ENCODE assay signal across 13 cellular contexts in the genomic region with DNA sequence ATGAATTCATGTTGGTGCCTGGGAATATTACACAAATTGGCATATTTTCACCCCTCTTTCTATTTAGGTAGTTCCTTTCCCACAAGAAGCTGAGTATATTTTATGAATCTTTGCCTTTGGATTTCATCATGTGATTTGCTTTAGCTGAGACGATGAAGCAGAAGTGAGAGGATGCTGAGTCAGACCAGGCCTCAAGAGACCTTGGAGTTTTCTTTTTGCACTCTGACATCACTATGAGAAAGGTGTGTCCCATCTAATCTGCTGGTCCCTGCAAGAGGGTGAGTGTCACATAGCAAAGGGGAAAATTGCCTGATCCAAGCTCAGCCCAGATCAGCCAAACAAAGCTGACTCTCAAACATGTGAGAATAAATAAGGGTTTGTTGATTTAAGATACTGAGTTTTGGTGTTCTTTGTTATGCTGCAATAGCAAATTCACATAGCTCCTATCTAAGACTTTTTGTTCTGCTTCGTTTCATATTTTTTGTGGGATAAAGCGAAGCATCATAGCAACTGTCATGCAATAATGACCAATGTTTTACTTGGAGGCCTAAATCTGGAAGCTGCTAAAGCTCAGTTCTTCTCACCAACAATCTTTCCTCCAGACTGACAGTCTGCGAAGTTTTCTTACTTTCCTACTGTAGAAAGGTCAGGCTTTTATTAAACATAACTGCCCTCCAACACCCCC.
DNase-seq lines count a peak whose midpoint lies in the region; ATAC-seq, FAIRE-seq and TF ChIP-seq lines count a peak whose summit lies in the region.
"Had no signal": no experiment of that assay in that cellular context is flagged by ENCODE, and none has a peak within 500 bp of the region (broad histone marks: within the 10 kb centered on the region; RNA-seq: fewer than 3 reads in every experiment).

No MANE protein-coding gene starts in this region.

- WGBS in trophoblast cell (ENCODE audit: extremely low coverage, insufficient coverage, insufficient read length): no CpG with 5 or more reads among the region's 4 CpGs

- no peak overlapping the region for H2BK5ac ChIP-seq in trophoblast cell (ENCODE audit: low read depth, low read length, poor library complexity)

- ATAC-seq in Right ventricle myocardium inferior (peak; percentile 79), HG02571 (IDR thresholded peaks at IDR 0.05; ENCODE audit: unreplicated experiment) (no peak)

- H3K27me3 ChIP-seq in colonic mucosa (no peaks in the 10 kb centered on the region), trophoblast cell (ENCODE audit: insufficient read depth, low read length) (no peaks in the 10 kb centered on the region)
- H3K27me3 ChIP-seq: tibial nerve had no signal

- H3K4ac ChIP-seq in trophoblast cell (ENCODE audit: low read depth, low read length): no peak overlapping the region

- H2BK12ac ChIP-seq in trophoblast cell (ENCODE audit: low read length): no peak overlapping the region

- H3K79me1 ChIP-seq in trophoblast cell (ENCODE audit: low read length): no peaks in the 10 kb centered on the region

- no peak overlapping the region for H2BK120ac ChIP-seq in trophoblast cell (ENCODE audit: insufficient read depth, low read length, poor library complexity)

- H3K79me2 ChIP-seq in trophoblast cell (ENCODE audit: control insufficient read depth, insufficient read depth, low read length, poor library complexity): no peaks in the 10 kb centered on the region

- H3K18ac ChIP-seq in trophoblast cell (ENCODE audit: low read length): no peak overlapping the region

- H4K91ac ChIP-seq in trophoblast cell (ENCODE audit: low read depth, low read length): no peak overlapping the region

- no peak overlapping the region for H4K12ac ChIP-seq in trophoblast cell (ENCODE audit: low read depth, low read length)

- H3K4me3 ChIP-seq in epithelial cell of esophagus (ENCODE audit: low read length) (no peak overlapping the region), colonic mucosa (no peak overlapping the region), trophoblast cell (ENCODE audit: low read depth, low read length) (no peak overlapping the region)
- H3K4me3 ChIP-seq: tibial nerve had no signal

- no peak overlapping the region for H3K4me2 ChIP-seq in trophoblast cell (ENCODE audit: low read length)

- H2AFZ ChIP-seq in trophoblast cell (ENCODE audit: insufficient read depth, low read length, poor library complexity): no peak overlapping the region

- H3K9ac ChIP-seq in colonic mucosa (ENCODE audit: low read depth in 2 of 2, low read length in 2 of 2) (no peak overlapping the region), trophoblast cell (ENCODE audit: low read length) (no peak overlapping the region)

- TF ChIP-seq CTCF in epithelial cell of esophagus (IDR thresholded peaks at IDR 0.05; ENCODE audit: insufficient read depth, low read depth, low read length, missing control alignments) (no peak), colonic mucosa (IDR thresholded peaks at IDR 0.05) (no peak)

- H3K27ac ChIP-seq in colonic mucosa: no peak overlapping the region
- no peak overlapping the region for H3K27ac ChIP-seq in trophoblast cell (ENCODE audit: low read depth, low read length)
- H3K27ac ChIP-seq: tibial nerve had no signal

- no peak overlapping the region for H3K14ac ChIP-seq in trophoblast cell (ENCODE audit: low read length)

- DNase-seq in Right ventricle myocardium inferior (ENCODE audit: missing footprints) (no peak), cardiac septum (ENCODE audit: low spot score) (no peak), HK-2 (ENCODE audit: unreplicated experiment) (peak; percentile 4), epithelial cell of esophagus (ENCODE audit: low read depth) (peak; percentile 86), urothelium cell line (ENCODE audit: low spot score) (peak; percentile 9), colonic mucosa (no peak), trophoblast cell (no peak)
- DNase-seq: activated naive CD4-positive, alpha-beta T cell treated with Interleukin-2 at 50 U/mL for 16 hours; effector memory CD4-positive, alpha-beta T cell; occipital lobe had no signal

- no peaks in the 10 kb centered on the region for H3K36me3 ChIP-seq in colonic mucosa
- H3K36me3 ChIP-seq in trophoblast cell (ENCODE audit: control insufficient read depth in 1 of 2, insufficient read depth in 2 of 2, low read length in 2 of 2): no peaks in the 10 kb centered on the region
- H3K36me3 ChIP-seq: tibial nerve had no signal

- H3K9me3 ChIP-seq in colonic mucosa (no peaks in the 10 kb centered on the region), trophoblast cell (ENCODE audit: insufficient read depth, low read depth, low read length) (no peaks in the 10 kb centered on the region)
- H3K9me3 ChIP-seq: tibial nerve had no signal

- H3K23ac ChIP-seq in trophoblast cell (ENCODE audit: low read length): no peak overlapping the region

- no peak overlapping the region for H2AK5ac ChIP-seq in trophoblast cell (ENCODE audit: low read length)

- intact Hi-C loops in Right ventricle myocardium inferior (cut with DNase I): no loop called here
- intact Hi-C loops in cardiac septum (cut with DNase I): loop anchor here (5.0 kb wide), 1 partner anchor 479 kb away; no protein-coding TSS in a partner anchor
- intact Hi-C loops in colonic mucosa (cut with DNase I): no loop called here

- FAIRE-seq in urothelium cell line (lab: Jason Lieb, UNC): no peak
- FAIRE-seq: TTC549 had no signal

- H4K8ac ChIP-seq in trophoblast cell (ENCODE audit: low read depth, low read length): no peak overlapping the region

- H3K4me1 ChIP-seq in colonic mucosa: no peaks in the 10 kb centered on the region
- no peaks in the 10 kb centered on the region for H3K4me1 ChIP-seq in trophoblast cell (ENCODE audit: control insufficient read depth in 1 of 2, insufficient read depth in 2 of 2, low read length in 2 of 2)
- H3K4me1 ChIP-seq: tibial nerve had no signal

Comparison
In these comparisons a context has a peak if more than half of its experiments do, and no peak if none do; other contexts are left out.
1. DNase-seq: peak in HK-2 (single experiment), epithelial cell of esophagus (single experiment) and urothelium cell line (single experiment); none in Right ventricle myocardium inferior (single experiment), cardiac septum (single experiment), colonic mucosa (single experiment) and trophoblast cell (0 of 2).